In the genomic region with DNA sequence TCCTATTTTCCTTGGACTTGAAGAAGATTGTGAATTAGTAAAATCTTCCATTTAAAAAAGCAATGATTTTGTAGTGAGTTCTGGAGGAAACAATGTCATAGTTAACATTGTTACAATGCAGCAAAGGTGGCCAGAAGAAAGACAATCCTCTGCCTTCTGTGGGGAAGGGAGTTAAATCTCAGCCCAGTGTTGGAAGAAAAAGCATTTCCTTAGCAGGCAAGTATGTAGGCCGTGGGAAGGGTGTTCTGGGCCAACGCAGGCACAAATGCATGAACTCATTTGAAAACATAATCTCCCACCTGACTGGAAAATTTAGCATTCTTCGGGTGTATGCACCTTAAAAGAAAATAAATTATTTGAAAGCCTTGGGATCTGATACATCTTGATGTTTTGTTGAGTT, we compare ENCODE assay signal across 1 cellular context.
TF ChIP-seq lines count a peak whose summit lies in the region.

No MANE protein-coding gene starts in this region.

TF ChIP-seq in endothelial cell of umbilical vein, 7 proteins besides CTCF, POLR2A, EP300 and RAD21 (continued from another document):
- no peak for TF ChIP-seq FOS (IDR thresholded peaks at IDR 0.05; ENCODE audit: borderline replicate concordance, insufficient read depth, low read length)
- no peak for TF ChIP-seq MYC (IDR thresholded peaks at IDR 0.05; ENCODE audit: low read depth, low read length)
- TF ChIP-seq GATA2 (IDR thresholded peaks at IDR 0.05; ENCODE audit: insufficient read depth, insufficient read length, low read depth, low read length) = no peak
- no peak for TF ChIP-seq POLR2AphosphoS5 (IDR thresholded peaks at IDR 0.05; ENCODE audit: insufficient read depth, low read depth, low read length)
- no peak for TF ChIP-seq JUN (IDR thresholded peaks at IDR 0.05; ENCODE audit: borderline replicate concordance, insufficient read depth, insufficient read length, low read depth)
